Comparison of ENCODE assay signal across 16 cellular contexts in genomic region chr1:12301518-12302237, GRCh38.
"Had no signal": no experiment of that assay in that cellular context is flagged by ENCODE, and none has a peak within 500 bp of the region (broad histone marks: within the 10 kb centered on the region; RNA-seq: fewer than 3 reads in every experiment).

No MANE protein-coding gene starts in this region.

- H3K4me1 ChIP-seq: psoas muscle, sigmoid colon had no signal

- H3K9me3 Mint-ChIP-seq: naive B cell had no signal

- DNase-seq: cortex of kidney; dorsolateral prefrontal cortex; effector CD8-positive, alpha-beta T cell; foreskin melanocyte; head of caudate nucleus; hypothalamus; mesendoderm; naive B cell; psoas muscle; retina; sigmoid colon; stimulated activated CD4-positive, alpha-beta T cell treated with anti-CD3 and anti-CD28 coated beads, Interleukin-12 subunit alpha, Interleukin-12 subunit beta, amount 100 ng/mL, for 4 hours; stimulated activated naive CD4-positive, alpha-beta T cell treated with Interleukin-2 at 50 U/mL for 16 hours; trophoblast cell had no signal

- H3K27me3 ChIP-seq: dorsolateral prefrontal cortex, sigmoid colon had no signal

- H3K27ac ChIP-seq: psoas muscle, skin epidermis had no signal

- H3K4me3 ChIP-seq: dorsolateral prefrontal cortex, psoas muscle, sigmoid colon, skin epidermis had no signal

- ATAC-seq: psoas muscle had no signal

- H3K27me3 Mint-ChIP-seq: naive B cell had no signal

- H3K27ac Mint-ChIP-seq: nephron had no signal

- H3K4me1 Mint-ChIP-seq: naive B cell, nephron had no signal

- H3K9me3 ChIP-seq: psoas muscle, sigmoid colon had no signal

- H3K4me3 Mint-ChIP-seq: naive B cell, nephron had no signal
